Comparison of ENCODE assay signal across 8 cellular contexts in genomic region chr16:81469710-81470481, GRCh38. TPM values are rescaled to one million over a fixed set of nuclear protein-coding genes. Genes with fewer than 3 reads are reported as not detected.
A peak's percentile ranks its signal among the peaks of the same experiment; 100 is the strongest.
DNase-seq lines count a peak whose midpoint lies in the region; ATAC-seq and TF ChIP-seq lines count a peak whose summit lies in the region.

No MANE protein-coding gene starts in this region.

- DNase-seq in NOMO-1 (lab: John Stamatoyannopoulos, UW; ENCODE audit: unreplicated experiment in 2 of 2): peak; percentile 85 to 99
- no peak for DNase-seq in sciatic nerve (ENCODE audit: low spot score)
- DNase-seq in ecto neural progenitor cell (ENCODE audit: low spot score): no peak
- no peak for DNase-seq in DMS53 (lab: John Stamatoyannopoulos, UW)
- DNase-seq in erythroblast (lab: John Stamatoyannopoulos, UW): no peak

- no peaks in the 10 kb centered on the region for H3K27me3 Mint-ChIP-seq in brain

- H3K4me1 Mint-ChIP-seq in brain: peaks cover 83% of the 10 kb centered on the region

- H3K27ac Mint-ChIP-seq in brain: peak overlapping the region in 4 of 5 experiments; percentile 23 to 87 (median 57)

- H3K9me3 Mint-ChIP-seq in brain: peaks cover 0 to 4% (median 0%) of the 10 kb centered on the region in 5 experiments

- ATAC-seq in GM18517 (IDR thresholded peaks at IDR 0.05; ENCODE audit: unreplicated experiment) (peak; percentile 77), HG02610 (IDR thresholded peaks at IDR 0.05; ENCODE audit: unreplicated experiment) (peak; percentile 71), sciatic nerve (peak; percentile 11)

- TF ChIP-seq CTCF in brain (conservative IDR thresholded peaks at IDR 0.05): no peak

- H3K4me3 Mint-ChIP-seq in brain: no peak overlapping the region

- TF ChIP-seq POLR2A in erythroblast (IDR thresholded peaks at IDR 0.05; ENCODE audit: low read length): no peak

- H3K36me3 Mint-ChIP-seq in brain: peaks cover 31% of the 10 kb centered on the region

- intact Hi-C loops in sciatic nerve (cut with DNase I): no loop called here

RNA-seq across cellular contexts. Expression of gene CMIP, which starts 25.3 kb away (rescaled TPM):
- 409 TPM for polyA plus RNA-seq in brain (ENCODE audit: insufficient read depth, low read depth, low replicate concordance)
- 72.7 TPM for total RNA-seq in sciatic nerve

Comparison
In these comparisons a context has a peak if more than half of its experiments do, and no peak if none do; other contexts are left out.
1. ATAC-seq: peak in every context shown above with its lines; median percentile 77 in GM18517; 71 in HG02610; 11 in sciatic nerve.
2. DNase-seq: peak in NOMO-1 (2 of 2); none in sciatic nerve (single experiment), ecto neural progenitor cell (single experiment), DMS53 (single experiment) and erythroblast (0 of 2).